22 cellular contexts compared by ENCODE assay signal in the genomic region with DNA sequence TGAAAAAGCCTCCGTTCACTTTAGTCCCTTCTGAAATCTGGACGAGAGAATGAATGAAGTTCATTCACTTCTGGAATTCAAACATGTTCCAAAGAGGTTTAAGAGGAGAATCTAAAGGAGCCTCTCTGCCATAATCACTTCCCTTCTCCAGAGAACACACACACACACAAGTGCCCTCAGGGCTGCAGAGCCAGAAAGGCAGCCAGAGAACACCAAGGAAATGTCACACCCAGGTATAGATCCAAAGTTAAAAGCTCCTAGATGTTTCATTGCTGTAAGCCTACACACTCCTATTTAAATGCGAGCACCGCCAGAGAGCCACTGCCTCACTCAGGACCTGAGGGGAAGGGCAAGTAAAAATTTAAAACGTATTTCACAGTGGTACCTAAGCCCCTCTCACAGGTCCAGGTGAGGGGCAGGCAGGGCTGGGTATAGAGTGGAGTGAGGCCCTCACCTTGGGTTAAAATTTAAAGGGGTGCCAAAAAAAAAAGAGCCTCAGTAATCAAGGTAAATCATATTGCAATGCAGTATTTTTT.
DNase-seq lines count a peak whose midpoint lies in the region; ATAC-seq, FAIRE-seq and TF ChIP-seq lines count a peak whose summit lies in the region.
"Had no signal": no experiment of that assay in that cellular context is flagged by ENCODE, and none has a peak within 500 bp of the region (broad histone marks: within the 10 kb centered on the region; RNA-seq: fewer than 3 reads in every experiment).

No MANE protein-coding gene starts in this region.

- peak; percentile 29 for DNase-seq in natural killer cell treated with Interleukin-12 subunit alpha and Interleukin-12 subunit beta and Interleukin-15 and Interleukin-18, amount 100 ng/mL, for 72 hours (ENCODE audit: low spot score)
- DNase-seq in natural killer cell (no peak), esophagus squamous epithelium (lab: John Stamatoyannopoulos, UW) (no peak), osteoblast (ENCODE audit: insufficient read length, low spot score, missing footprints) (peak; percentile 23), pancreas (no peak)
- no peak for DNase-seq in activated CD8-positive, alpha-beta memory T cell treated with anti-CD3 and anti-CD28 coated beads, Interleukin-2, amount 10 ng/mL, durations not matched to agents 7 days and 5 days
- DNase-seq in activated naive CD8-positive, alpha-beta T cell treated with anti-CD3 and anti-CD28 coated beads for 36 hours: no peak
- DNase-seq: 8988T, ACHN, Calu3, DMS79 treated with DMSO at 0.1 percent for 48 hours, Karpas-422, NCI-H1105, NCI-H1436 treated with DMSO at 0.1 percent for 48 hours, NCI-H1930, NCI-H526 treated with DMSO at 0.1 percent for 48 hours, SJCRH30 had no signal

- 22 to 45% methylated on average over 5 of the region's 5 CpGs for WGBS in esophagus squamous epithelium, 2 donors
- 77 to 85% methylated on average over 5 of the region's 5 CpGs for WGBS in pancreas, 2 donors

- no peak overlapping the region for H3K27ac Mint-ChIP-seq in natural killer cell treated with Interleukin-12 subunit alpha and Interleukin-12 subunit beta and Interleukin-15 and Interleukin-18, amount 100 ng/mL, for 72 hours
- H3K27ac Mint-ChIP-seq in natural killer cell: no peak overlapping the region
- no peak overlapping the region for H3K27ac Mint-ChIP-seq in activated CD8-positive, alpha-beta memory T cell treated with anti-CD3 and anti-CD28 coated beads, Interleukin-2, amount 10 ng/mL, durations not matched to agents 7 days and 5 days
- H3K27ac Mint-ChIP-seq in activated naive CD8-positive, alpha-beta T cell treated with anti-CD3 and anti-CD28 coated beads for 36 hours: no peak overlapping the region

- H3K4me1 ChIP-seq in esophagus squamous epithelium (peaks cover 7 to 73% (median 10%) of the 10 kb centered on the region in 3 donors), osteoblast (ENCODE audit: insufficient read depth, low read length) (no peaks in the 10 kb centered on the region), pancreas (no peaks in the 10 kb centered on the region)

- no peak overlapping the region for H3K4me3 ChIP-seq in esophagus squamous epithelium
- H3K4me3 ChIP-seq in osteoblast (ENCODE audit: insufficient read depth, low read length): no peak overlapping the region
- no peak overlapping the region for H3K4me3 ChIP-seq in pancreas
- H3K4me3 ChIP-seq: PC-9, SJCRH30 had no signal

- no peak for FAIRE-seq in pancreas (lab: Jason Lieb, UNC)
- FAIRE-seq: GM12892, HepG2 had no signal

- H3K27me3 ChIP-seq in esophagus squamous epithelium (no peaks in the 10 kb centered on the region), osteoblast (ENCODE audit: insufficient read depth, low read length) (peaks cover 17% of the 10 kb centered on the region), pancreas (no peaks in the 10 kb centered on the region)
- H3K27me3 ChIP-seq: SJCRH30 had no signal

- H3K79me2 ChIP-seq in osteoblast (ENCODE audit: insufficient read depth, low read length): no peaks in the 10 kb centered on the region

- H4K20me1 ChIP-seq in osteoblast (ENCODE audit: insufficient read depth, low read length): no peaks in the 10 kb centered on the region

- H3K36me3 Mint-ChIP-seq in natural killer cell treated with Interleukin-12 subunit alpha and Interleukin-12 subunit beta and Interleukin-15 and Interleukin-18, amount 100 ng/mL, for 72 hours: no peaks in the 10 kb centered on the region
- H3K36me3 Mint-ChIP-seq in natural killer cell: no peaks in the 10 kb centered on the region
- no peaks in the 10 kb centered on the region for H3K36me3 Mint-ChIP-seq in activated CD8-positive, alpha-beta memory T cell treated with anti-CD3 and anti-CD28 coated beads, Interleukin-2, amount 10 ng/mL, durations not matched to agents 7 days and 5 days
- no peaks in the 10 kb centered on the region for H3K36me3 Mint-ChIP-seq in activated naive CD8-positive, alpha-beta T cell treated with anti-CD3 and anti-CD28 coated beads for 36 hours

- H3K4me3 Mint-ChIP-seq in natural killer cell treated with Interleukin-12 subunit alpha and Interleukin-12 subunit beta and Interleukin-15 and Interleukin-18, amount 100 ng/mL, for 72 hours: no peak overlapping the region
- no peak overlapping the region for H3K4me3 Mint-ChIP-seq in natural killer cell
- no peak overlapping the region for H3K4me3 Mint-ChIP-seq in activated CD8-positive, alpha-beta memory T cell treated with anti-CD3 and anti-CD28 coated beads, Interleukin-2, amount 10 ng/mL, durations not matched to agents 7 days and 5 days
- no peak overlapping the region for H3K4me3 Mint-ChIP-seq in activated naive CD8-positive, alpha-beta T cell treated with anti-CD3 and anti-CD28 coated beads for 36 hours

- H2AFZ ChIP-seq in osteoblast (ENCODE audit: low read length): no peak overlapping the region
- H2AFZ ChIP-seq: PC-9 had no signal

- H3K27ac ChIP-seq in esophagus squamous epithelium (peak overlapping the region in 3 of 4 donors; percentile 52 to 81 (median 70)), osteoblast (ENCODE audit: low read depth, low read length) (no peak overlapping the region), pancreas (no peak overlapping the region)
- H3K27ac ChIP-seq: PC-9, SJCRH30 had no signal

- CTCF ChIA-PET in activated CD8-positive, alpha-beta memory T cell treated with anti-CD3 and anti-CD28 coated beads, Interleukin-2, amount 10 ng/mL, durations not matched to agents 7 days and 5 days (lab: Charles Lee): no interaction called here

- H3K27me3 Mint-ChIP-seq in natural killer cell treated with Interleukin-12 subunit alpha and Interleukin-12 subunit beta and Interleukin-15 and Interleukin-18, amount 100 ng/mL, for 72 hours: peaks cover 0 to 4% of the 10 kb centered on the region in 2 donors
- no peaks in the 10 kb centered on the region for H3K27me3 Mint-ChIP-seq in natural killer cell (ENCODE audit: low read depth in 2 of 2)
- no peaks in the 10 kb centered on the region for H3K27me3 Mint-ChIP-seq in activated CD8-positive, alpha-beta memory T cell treated with anti-CD3 and anti-CD28 coated beads, Interleukin-2, amount 10 ng/mL, durations not matched to agents 7 days and 5 days
- no peaks in the 10 kb centered on the region for H3K27me3 Mint-ChIP-seq in activated naive CD8-positive, alpha-beta T cell treated with anti-CD3 and anti-CD28 coated beads for 36 hours

- intact Hi-C loops in natural killer cell (cut with micrococcal nuclease) (no loop called here), esophagus squamous epithelium (cut with DNase I) (no loop called here), pancreas (cut with DNase I) (loop anchor here in 1 of 3 donors (10.0 kb wide), 1 partner anchor 89 kb away; no protein-coding TSS in a partner anchor)

- no peak for ATAC-seq in natural killer cell treated with Interleukin-12 subunit alpha and Interleukin-12 subunit beta and Interleukin-15 and Interleukin-18, amount 100 ng/mL, for 72 hours
- ATAC-seq in natural killer cell (no peak), pancreas (no peak)
- no peak for ATAC-seq in activated CD8-positive, alpha-beta memory T cell treated with anti-CD3 and anti-CD28 coated beads, Interleukin-2, amount 10 ng/mL, durations not matched to agents 7 days and 5 days
- ATAC-seq: HCT116, Right ventricle myocardium inferior had no signal

- no peaks in the 10 kb centered on the region for H3K4me1 Mint-ChIP-seq in natural killer cell treated with Interleukin-12 subunit alpha and Interleukin-12 subunit beta and Interleukin-15 and Interleukin-18, amount 100 ng/mL, for 72 hours (ENCODE audit: low read depth in 2 of 2)
- no peaks in the 10 kb centered on the region for H3K4me1 Mint-ChIP-seq in natural killer cell
- no peaks in the 10 kb centered on the region for H3K4me1 Mint-ChIP-seq in activated CD8-positive, alpha-beta memory T cell treated with anti-CD3 and anti-CD28 coated beads, Interleukin-2, amount 10 ng/mL, durations not matched to agents 7 days and 5 days
- H3K4me1 Mint-ChIP-seq in activated naive CD8-positive, alpha-beta T cell treated with anti-CD3 and anti-CD28 coated beads for 36 hours: no peaks in the 10 kb centered on the region

- H3K9me3 ChIP-seq in esophagus squamous epithelium (no peaks in the 10 kb centered on the region), osteoblast (ENCODE audit: low read depth, low read length) (no peaks in the 10 kb centered on the region), pancreas (no peaks in the 10 kb centered on the region)
- H3K9me3 ChIP-seq: SJCRH30 had no signal

- H3K9me3 Mint-ChIP-seq in natural killer cell treated with Interleukin-12 subunit alpha and Interleukin-12 subunit beta and Interleukin-15 and Interleukin-18, amount 100 ng/mL, for 72 hours: no peaks in the 10 kb centered on the region
- no peaks in the 10 kb centered on the region for H3K9me3 Mint-ChIP-seq in natural killer cell
- H3K9me3 Mint-ChIP-seq in activated CD8-positive, alpha-beta memory T cell treated with anti-CD3 and anti-CD28 coated beads, Interleukin-2, amount 10 ng/mL, durations not matched to agents 7 days and 5 days (ENCODE audit: low read depth): no peaks in the 10 kb centered on the region
- no peaks in the 10 kb centered on the region for H3K9me3 Mint-ChIP-seq in activated naive CD8-positive, alpha-beta T cell treated with anti-CD3 and anti-CD28 coated beads for 36 hours

- H3K36me3 ChIP-seq in esophagus squamous epithelium: peaks cover 0 to 13% (median 0%) of the 10 kb centered on the region in 3 donors
- H3K36me3 ChIP-seq in osteoblast (ENCODE audit: insufficient read depth, low read length): no peaks in the 10 kb centered on the region
- H3K36me3 ChIP-seq in pancreas: no peaks in the 10 kb centered on the region
- H3K36me3 ChIP-seq: SJCRH30 had no signal

- no peak for TF ChIP-seq POLR2A in esophagus squamous epithelium (IDR thresholded peaks at IDR 0.05)

- TF ChIP-seq CTCF in natural killer cell (IDR thresholded peaks at IDR 0.05): no peak
- peak in 2 of 6 experiments; percentile 24 to 37 for TF ChIP-seq CTCF in esophagus squamous epithelium (IDR thresholded peaks at IDR 0.05)
- TF ChIP-seq CTCF in osteoblast (IDR thresholded peaks at IDR 0.05; ENCODE audit: extremely low read depth, low read depth, low read length): no peak
- TF ChIP-seq CTCF in pancreas (IDR thresholded peaks at IDR 0.05): no peak

- H3K4me2 ChIP-seq in osteoblast (ENCODE audit: insufficient read depth, low read length): no peak overlapping the region
- H3K4me2 ChIP-seq: PC-9 had no signal

Comparison
In these comparisons a context has a peak if more than half of its experiments do, and no peak if none do; other contexts are left out.
1. DNase-seq: peak in natural killer cell treated with Interleukin-12 subunit alpha and Interleukin-12 subunit beta and Interleukin-15 and Interleukin-18, amount 100 ng/mL, for 72 hours (single experiment) and osteoblast (single experiment); none in natural killer cell (single experiment), esophagus squamous epithelium (single experiment), activated CD8-positive, alpha-beta memory T cell treated with anti-CD3 and anti-CD28 coated beads, Interleukin-2, amount 10 ng/mL, durations not matched to agents 7 days and 5 days (single experiment), activated naive CD8-positive, alpha-beta T cell treated with anti-CD3 and anti-CD28 coated beads for 36 hours (single experiment) and pancreas (0 of 6).
2. H3K27ac ChIP-seq: peak in esophagus squamous epithelium (3 of 4); none in osteoblast (single experiment) and pancreas (0 of 4).